Comparison of ENCODE assay signal across 8 cellular contexts in genomic region chr2:64228126-64228678, GRCh38.
DNase-seq lines count a peak whose midpoint lies in the region; ATAC-seq and TF ChIP-seq lines count a peak whose summit lies in the region.

No MANE protein-coding gene starts in this region.

- peaks cover 0 to 28% of the 10 kb centered on the region in 2 donors for H3K4me1 ChIP-seq in left lung

- DNase-seq in AG10803 (ENCODE audit: low read depth): peak; percentile 37
- DNase-seq in NCI-H2227 (lab: John Stamatoyannopoulos, UW; ENCODE audit: unreplicated experiment): peak; percentile 96
- peak; percentile 49 to 53 for DNase-seq in activated CD4-positive, alpha-beta T cell treated with anti-CD3 and anti-CD28 coated beads for 4 hours
- DNase-seq in dermis microvascular lymphatic vessel endothelial cell (ENCODE audit: low read depth in 2 of 2): peak; percentile 38 to 83
- peak; percentile 87 to 98 for DNase-seq in left lung
- peak; percentile 67 for DNase-seq in stimulated activated CD4-positive, alpha-beta T cell treated with anti-CD3 and anti-CD28 coated beads, Interleukin-4, amount 100 ng/mL, for 1 hour

- TF ChIP-seq CTCF in AG10803 (conservative IDR thresholded peaks at IDR 0.05; ENCODE audit: low read length): peak; percentile 14; the same call in 1 of the 2 replicates
- TF ChIP-seq CTCF in left lung (IDR thresholded peaks at IDR 0.05): peak in 1 of 2 donors; percentile 22

- in situ Hi-C loops in GM18951 (cut with MboI; ENCODE audit: low sequenced_read_pairs, unreplicated experiment): no loop called here

- H3K27me3 ChIP-seq in left lung: no peaks in the 10 kb centered on the region

- no peaks in the 10 kb centered on the region for H3K36me3 ChIP-seq in left lung

- H3K4me3 ChIP-seq in AG10803 (ENCODE audit: low read length): peak overlapping the region; percentile 49
- H3K4me3 ChIP-seq in left lung: peak overlapping the region; percentile 24 to 41

- intact Hi-C loops in left lung (cut with DNase I): no loop called here

- H3K27ac ChIP-seq in left lung: peak overlapping the region; percentile 80 to 81

- no peaks in the 10 kb centered on the region for H3K9me3 ChIP-seq in left lung

- peak; percentile 70 for TF ChIP-seq POLR2A in GM18951 (IDR thresholded peaks at IDR 0.05; ENCODE audit: extremely low read depth, insufficient read depth, insufficient read length)

- ATAC-seq in HG03135 (IDR thresholded peaks at IDR 0.05; ENCODE audit: unreplicated experiment) (peak; percentile 92), left lung (peak; percentile 99)

Comparison
In these comparisons a context has a peak if more than half of its experiments do, and no peak if none do; other contexts are left out.
1. Peak in every context shown above with its lines: DNase-seq, ATAC-seq, H3K4me3 ChIP-seq and H3K27ac ChIP-seq.
2. DNase-seq: peak in every context shown above with its lines; median percentile 96 in NCI-H2227; 92 in left lung; 67 in stimulated activated CD4-positive, alpha-beta T cell treated with anti-CD3 and anti-CD28 coated beads, Interleukin-4, amount 100 ng/mL, for 1 hour; 60 in dermis microvascular lymphatic vessel endothelial cell; 51 in activated CD4-positive, alpha-beta T cell treated with anti-CD3 and anti-CD28 coated beads for 4 hours; 37 in AG10803.